ENCODE assay signal across 1 cellular context in the genomic region with DNA sequence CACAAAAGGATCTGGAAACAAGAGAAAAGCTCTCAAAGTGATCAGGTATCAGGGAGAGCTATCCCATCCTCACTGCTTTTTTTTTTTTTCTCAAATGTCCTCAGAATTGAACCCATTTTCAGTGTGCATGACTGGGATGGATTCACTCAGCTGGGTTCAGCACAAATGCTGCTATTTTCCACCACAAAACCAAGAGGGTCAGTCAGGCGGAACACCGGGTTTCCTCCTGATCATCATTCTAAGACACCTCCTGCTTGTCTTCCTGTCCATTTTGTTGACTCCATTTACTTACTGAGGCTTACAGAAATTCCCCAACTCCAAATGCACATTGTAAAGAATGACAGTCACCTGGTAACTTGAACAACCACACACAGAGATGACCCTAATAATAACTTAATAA.
TF ChIP-seq lines count a peak whose summit lies in the region.

No MANE protein-coding gene starts in this region.

TF ChIP-seq in H1, 55 proteins besides CTCF, POLR2A, EP300 and RAD21:
- TF ChIP-seq RNF2 (IDR thresholded peaks at IDR 0.05; ENCODE audit: borderline replicate concordance, low read depth, low read length, missing control alignments, poor library complexity, severe bottlenecking): no peak
